In genomic region chr11:12770966-12771597, GRCh38 we compare ENCODE assay signal across 1 cellular context.
TF ChIP-seq lines count a peak whose summit lies in the region.

No MANE protein-coding gene starts in this region.

TF ChIP-seq in IMR-90, 13 proteins besides CTCF, POLR2A, EP300 and RAD21:
- TF ChIP-seq BHLHE40 (IDR thresholded peaks at IDR 0.05; ENCODE audit: low read depth, low read length), result no peak
- no peak for TF ChIP-seq ELK1 (IDR thresholded peaks at IDR 0.05; ENCODE audit: borderline replicate concordance, low read depth, low read length)
- TF ChIP-seq USF2 (IDR thresholded peaks at IDR 0.05; ENCODE audit: low read depth, low read length), result no peak
- no peak for TF ChIP-seq RFX5 (IDR thresholded peaks at IDR 0.05; ENCODE audit: low read depth, low read length)
- no peak for TF ChIP-seq MAZ (IDR thresholded peaks at IDR 0.05; ENCODE audit: borderline replicate concordance, low read depth, low read length)
- no peak for TF ChIP-seq MAFK (IDR thresholded peaks at IDR 0.05; ENCODE audit: low read depth, low read length)
- no peak for TF ChIP-seq NFE2L2 (IDR thresholded peaks at IDR 0.05; ENCODE audit: low read depth, low read length)
- TF ChIP-seq RCOR1 (IDR thresholded peaks at IDR 0.05; ENCODE audit: insufficient replicate concordance, low read length), result no peak
- TF ChIP-seq FOS (IDR thresholded peaks at IDR 0.05; ENCODE audit: low read depth, low read length), result no peak
- TF ChIP-seq CHD1 (IDR thresholded peaks at IDR 0.05; ENCODE audit: low read depth, low read length), result no peak
- no peak for TF ChIP-seq CEBPB (IDR thresholded peaks at IDR 0.05; ENCODE audit: low read depth, low read length)
